Comparison of ENCODE assay signal across 43 cellular contexts in the genomic region with DNA sequence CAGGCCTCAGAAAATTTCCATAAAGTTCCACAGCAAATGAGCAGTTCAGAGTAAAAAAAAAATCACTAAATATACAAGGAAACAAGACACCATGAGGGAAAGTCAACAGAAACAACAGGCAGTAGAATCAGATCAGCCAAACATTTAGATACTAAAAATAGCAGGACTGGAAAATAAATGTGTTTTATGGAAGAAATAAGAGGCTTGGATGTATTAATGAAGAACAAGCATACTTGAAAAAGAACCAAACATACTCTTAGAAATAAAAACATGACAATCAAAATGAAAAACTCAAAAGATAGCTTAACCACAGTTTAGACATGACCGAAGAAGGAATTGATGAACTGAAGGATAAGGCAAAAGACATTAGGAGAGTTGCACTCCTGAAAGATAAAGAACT. TPM values are rescaled to one million over a fixed set of nuclear protein-coding genes. Genes with fewer than 3 reads are reported as not detected.
"Had no signal": no experiment of that assay in that cellular context is flagged by ENCODE, and none has a peak within 500 bp of the region (broad histone marks: within the 10 kb centered on the region; RNA-seq: fewer than 3 reads in every experiment).

No MANE protein-coding gene starts in this region.

- H3K4me3 Mint-ChIP-seq: activated naive CD4-positive, alpha-beta T cell treated with anti-CD3 and anti-CD28 coated beads for 36 hours; activated naive CD4-positive, alpha-beta T cell treated with anti-CD3 and anti-CD28 coated beads, Interleukin-2, amount 10 ng/mL, durations not matched to agents 7 days and 5 days; activated naive CD4-positive, alpha-beta T cell treated with anti-CD3 and anti-CD28 coated beads, Interleukin-2, amount 50 U/mL, for 24 hours; activated naive CD8-positive, alpha-beta T cell; activated naive CD8-positive, alpha-beta T cell treated with anti-CD3 and anti-CD28 coated beads for 36 hours; activated naive CD8-positive, alpha-beta T cell treated with anti-CD3 and anti-CD28 coated beads, Interleukin-2, amount 10 ng/mL, durations not matched to agents 7 days and 5 days; activated naive CD8-positive, alpha-beta T cell treated with anti-CD3 and anti-CD28 coated beads, Interleukin-2, amount 50 U/mL, for 24 hours; activated T-cell treated with anti-CD3 and anti-CD28 coated beads, Interleukin-2, amount 50 U/mL, for 72 hours; activated T-helper 1 cell treated with anti-CD3 and anti-CD28 coated beads, Interleukin-12 subunit alpha, Interleukin-12 subunit beta, Interleukin-2, Interleukin-4 antibody, amounts not matched to agents 30 ng/mL and 10 ng/mL and 1 ng/mL, durations not matched to agents 14 hours and 24 hours and 36 hours; activated T-helper 17 cell treated with anti-CD3 and anti-CD28 coated beads, Interleukin-2, amount 50 U/mL, for 72 hours; brain; central memory CD8-positive, alpha-beta T cell had no signal

- DNase-seq: activated effector memory CD4-positive, alpha-beta T cell treated with anti-CD3 and anti-CD28 coated beads, Interleukin-2, amount 50 U/mL, for 16 hours; activated effector memory CD4-positive, alpha-beta T cell treated with Interleukin-2 at 50 U/mL for 16 hours; activated gamma-delta T cell; activated gamma-delta T cell treated with Interleukin-2 at 50 U/mL for 16 hours; activated naive CD4-positive, alpha-beta T cell; activated naive CD4-positive, alpha-beta T cell treated with anti-CD3 and anti-CD28 coated beads for 36 hours; activated naive CD4-positive, alpha-beta T cell treated with anti-CD3 and anti-CD28 coated beads, Interleukin-2, amount 10 ng/mL, durations not matched to agents 7 days and 5 days; activated naive CD4-positive, alpha-beta T cell treated with anti-CD3 and anti-CD28 coated beads, Interleukin-2, amount 50 U/mL, for 16 hours; activated naive CD4-positive, alpha-beta T cell treated with Interleukin-2 at 50 U/mL for 16 hours; activated naive CD8-positive, alpha-beta T cell treated with anti-CD3 and anti-CD28 coated beads for 36 hours; activated naive CD8-positive, alpha-beta T cell treated with anti-CD3 and anti-CD28 coated beads, Interleukin-2, amount 10 ng/mL, durations not matched to agents 7 days and 5 days; activated naive CD8-positive, alpha-beta T cell treated with anti-CD3 and anti-CD28 coated beads, Interleukin-2, amount 50 U/mL, for 24 hours; activated T-cell treated with anti-CD3 and anti-CD28 coated beads, Interleukin-2, amount 50 U/mL, for 48 hours; activated T-cell treated with anti-CD3 and anti-CD28 coated beads, Interleukin-2, amount 50 U/mL, for 72 hours; adrenal gland; amniotic stem cell; amygdala; anterior cingulate cortex; aorta; body of pancreas; brain microvascular endothelial cell; caudate nucleus; central memory CD4-positive, alpha-beta T cell; cerebellar nuclear complex; colonic mucosa had no signal

- H3K4me3 ChIP-seq: adrenal gland, ascending aorta, body of pancreas, breast epithelium, cardiac muscle cell, colonic mucosa had no signal

- FAIRE-seq: astrocyte, bronchial epithelial cell, colon had no signal

- H3K27ac Mint-ChIP-seq: activated naive CD4-positive, alpha-beta T cell treated with anti-CD3 and anti-CD28 coated beads for 36 hours; activated naive CD4-positive, alpha-beta T cell treated with anti-CD3 and anti-CD28 coated beads, Interleukin-2, amount 10 ng/mL, durations not matched to agents 7 days and 5 days; activated naive CD4-positive, alpha-beta T cell treated with anti-CD3 and anti-CD28 coated beads, Interleukin-2, amount 50 U/mL, for 24 hours; activated naive CD4-positive, alpha-beta T cell treated with anti-CD3 and anti-CD28 coated beads, Interleukin-2, amount 50 U/mL, for 72 hours; activated naive CD8-positive, alpha-beta T cell; activated naive CD8-positive, alpha-beta T cell treated with anti-CD3 and anti-CD28 coated beads for 36 hours; activated naive CD8-positive, alpha-beta T cell treated with anti-CD3 and anti-CD28 coated beads, Interleukin-2, amount 10 ng/mL, durations not matched to agents 7 days and 5 days; activated naive CD8-positive, alpha-beta T cell treated with anti-CD3 and anti-CD28 coated beads, Interleukin-2, amount 50 U/mL, for 24 hours; activated T-cell treated with anti-CD3 and anti-CD28 coated beads, Interleukin-2, amount 50 U/mL, for 72 hours; activated T-helper 1 cell treated with anti-CD3 and anti-CD28 coated beads, Interleukin-12 subunit alpha, Interleukin-12 subunit beta, Interleukin-2, Interleukin-4 antibody, amounts not matched to agents 30 ng/mL and 10 ng/mL and 1 ng/mL, durations not matched to agents 14 hours and 24 hours and 36 hours; activated T-helper 17 cell treated with anti-CD3 and anti-CD28 coated beads, Interleukin-2, amount 50 U/mL, for 72 hours; activated T-helper 2 cell treated with anti-CD3 and anti-CD28 coated beads, Interferon-gamma antibody, Interleukin-2, Interleukin-4, amounts not matched to agents 10 μg/mL and 5 μg/mL and 100 μg/mL, durations not matched to agents 14 hours and 24 hours and 36 hours; brain had no signal

- H3K36me3 Mint-ChIP-seq: activated naive CD4-positive, alpha-beta T cell treated with anti-CD3 and anti-CD28 coated beads, Interleukin-2, amount 10 ng/mL, durations not matched to agents 7 days and 5 days; brain had no signal

- H3K27ac ChIP-seq: adrenal gland, ascending aorta, body of pancreas, brain microvascular endothelial cell, breast epithelium, cardiac muscle cell, colonic mucosa had no signal

- ATAC-seq: activated naive CD4-positive, alpha-beta T cell treated with anti-CD3 and anti-CD28 coated beads, Interleukin-2, amount 50 U/mL, for 72 hours; activated naive CD8-positive, alpha-beta T cell treated with anti-CD3 and anti-CD28 coated beads, Interleukin-2, amount 50 U/mL, for 24 hours; activated T-cell treated with anti-CD3 and anti-CD28 coated beads, Interleukin-2, amount 50 U/mL, for 72 hours; activated T-helper 17 cell treated with anti-CD3 and anti-CD28 coated beads, Interleukin-2, amount 50 U/mL, for 72 hours; body of pancreas had no signal

- H3K4me1 Mint-ChIP-seq: activated naive CD4-positive, alpha-beta T cell treated with anti-CD3 and anti-CD28 coated beads, Interleukin-2, amount 10 ng/mL, durations not matched to agents 7 days and 5 days; activated naive CD8-positive, alpha-beta T cell treated with anti-CD3 and anti-CD28 coated beads for 36 hours; activated naive CD8-positive, alpha-beta T cell treated with anti-CD3 and anti-CD28 coated beads, Interleukin-2, amount 10 ng/mL, durations not matched to agents 7 days and 5 days; activated naive CD8-positive, alpha-beta T cell treated with anti-CD3 and anti-CD28 coated beads, Interleukin-2, amount 50 U/mL, for 24 hours; activated T-helper 17 cell treated with anti-CD3 and anti-CD28 coated beads, Interleukin-2, amount 50 U/mL, for 72 hours; brain; central memory CD8-positive, alpha-beta T cell had no signal

- H3K27me3 ChIP-seq: adrenal gland, ascending aorta, body of pancreas, brain microvascular endothelial cell, cardiac muscle cell, colonic mucosa had no signal

- H3K4me1 ChIP-seq: breast epithelium had no signal

- H3K36me3 ChIP-seq: adrenal gland, ascending aorta, brain microvascular endothelial cell, breast epithelium, cardiac muscle cell, colonic mucosa had no signal

- H3K9me3 ChIP-seq: colonic mucosa had no signal

- H3K27me3 Mint-ChIP-seq: activated naive CD4-positive, alpha-beta T cell treated with anti-CD3 and anti-CD28 coated beads, Interleukin-2, amount 50 U/mL, for 24 hours; activated naive CD8-positive, alpha-beta T cell; activated naive CD8-positive, alpha-beta T cell treated with anti-CD3 and anti-CD28 coated beads for 36 hours had no signal

RNA-seq across cellular contexts. Expression of a gene that starts 22.6 kb away (rescaled TPM):
- total RNA-seq: activated naive CD4-positive, alpha-beta T cell treated with anti-CD3 and anti-CD28 coated beads for 36 hours; activated naive CD4-positive, alpha-beta T cell treated with anti-CD3 and anti-CD28 coated beads, Interleukin-2, amount 50 U/mL, for 72 hours; activated naive CD8-positive, alpha-beta T cell treated with anti-CD3 and anti-CD28 coated beads for 36 hours; activated naive CD8-positive, alpha-beta T cell treated with anti-CD3 and anti-CD28 coated beads, Interleukin-2, amount 10 ng/mL, durations not matched to agents 7 days and 5 days; activated T-cell treated with anti-CD3 and anti-CD28 coated beads, Interleukin-2, amount 50 U/mL, for 72 hours; activated T-helper 1 cell treated with anti-CD3 and anti-CD28 coated beads, Interleukin-12 subunit alpha, Interleukin-12 subunit beta, Interleukin-2, Interleukin-4 antibody, amounts not matched to agents 30 ng/mL and 10 ng/mL and 1 ng/mL, durations not matched to agents 14 hours and 24 hours and 36 hours; activated T-helper 17 cell treated with anti-CD3 and anti-CD28 coated beads, Interleukin-2, amount 50 U/mL, for 72 hours; activated T-helper 2 cell treated with anti-CD3 and anti-CD28 coated beads, Interferon-gamma antibody, Interleukin-2, Interleukin-4, amounts not matched to agents 10 μg/mL and 5 μg/mL and 100 μg/mL, durations not matched to agents 14 hours and 24 hours and 36 hours; adrenal gland; aorta; ascending aorta; astrocyte; body of pancreas; breast epithelium; bronchial epithelial cell; cardiac muscle cell; cardiac septum; cerebellum; chondrocyte; colonic mucosa had no signal
- polyA plus RNA-seq: adipose tissue, adrenal gland, aorta, cardiac muscle cell had no signal

RNA-seq across cellular contexts. Expression of a gene that starts 32.4 kb away (rescaled TPM):
- total RNA-seq: activated T-helper 1 cell treated with anti-CD3 and anti-CD28 coated beads, Interleukin-12 subunit alpha, Interleukin-12 subunit beta, Interleukin-2, Interleukin-4 antibody, amounts not matched to agents 30 ng/mL and 10 ng/mL and 1 ng/mL, durations not matched to agents 14 hours and 24 hours and 36 hours; activated T-helper 17 cell treated with anti-CD3 and anti-CD28 coated beads, Interleukin-2, amount 50 U/mL, for 72 hours; activated T-helper 2 cell treated with anti-CD3 and anti-CD28 coated beads, Interferon-gamma antibody, Interleukin-2, Interleukin-4, amounts not matched to agents 10 μg/mL and 5 μg/mL and 100 μg/mL, durations not matched to agents 14 hours and 24 hours and 36 hours; bronchial epithelial cell had no signal
